Comparison of ENCODE assay signal across 10 cellular contexts in genomic region chr7:1938788-1939433, GRCh38.
DNase-seq lines count a peak whose midpoint lies in the region; ATAC-seq and TF ChIP-seq lines count a peak whose summit lies in the region.
"Had no signal": no experiment of that assay in that cellular context is flagged by ENCODE, and none has a peak within 500 bp of the region (broad histone marks: within the 10 kb centered on the region; RNA-seq: fewer than 3 reads in every experiment).

No MANE protein-coding gene starts in this region.

- H3K27ac ChIP-seq in HL-60 (replicated peaks): peak overlapping the region; percentile 82

- no peak for TF ChIP-seq CTCF in HL-60 (IDR thresholded peaks at IDR 0.05; ENCODE audit: insufficient read depth, low read length)
- TF ChIP-seq CTCF in natural killer cell (IDR thresholded peaks at IDR 0.05): no peak
- TF ChIP-seq CTCF in glutamatergic neuron (IDR thresholded peaks at IDR 0.05; ENCODE audit: partially characterized antibody, unreplicated experiment): no peak

- DNase-seq in Daoy (ENCODE audit: low read depth) (peak; percentile 26), HL-60 (ENCODE audit: low read depth in 1 of 2, low spot score in 1 of 2) (peak; percentile 18 to 63), natural killer cell (peak; percentile 46), GDM1 (lab: John Stamatoyannopoulos, UW) (no peak), glutamatergic neuron (no peak)
- no peak for DNase-seq in activated naive CD8-positive, alpha-beta T cell treated with anti-CD3 and anti-CD28 coated beads, Interleukin-2, amount 50 U/mL, for 24 hours
- DNase-seq: EL, NCI-H510A had no signal

- peak overlapping the region; percentile 14 for H3K27ac Mint-ChIP-seq in activated naive CD8-positive, alpha-beta T cell treated with anti-CD3 and anti-CD28 coated beads, Interleukin-2, amount 50 U/mL, for 24 hours
- H3K27ac Mint-ChIP-seq in natural killer cell: peak overlapping the region; percentile 89 to 94
- H3K27ac Mint-ChIP-seq in glutamatergic neuron (ENCODE audit: unreplicated experiment): no peak overlapping the region

- no peaks in the 10 kb centered on the region for H3K27me3 ChIP-seq in HL-60 (ENCODE audit: insufficient read depth, poor library complexity, severe bottlenecking)

- peaks cover 52% of the 10 kb centered on the region for H3K4me1 Mint-ChIP-seq in activated naive CD8-positive, alpha-beta T cell treated with anti-CD3 and anti-CD28 coated beads, Interleukin-2, amount 50 U/mL, for 24 hours
- H3K4me1 Mint-ChIP-seq in natural killer cell (peaks cover 64 to 70% of the 10 kb centered on the region in 2 donors), glutamatergic neuron (ENCODE audit: low read depth, unreplicated experiment) (peaks cover 13% of the 10 kb centered on the region)

- peak overlapping the region; percentile 54 for H3K4me3 ChIP-seq in HL-60 (replicated peaks; ENCODE audit: insufficient read depth, low read length)

- H3K4me3 Mint-ChIP-seq in activated naive CD8-positive, alpha-beta T cell treated with anti-CD3 and anti-CD28 coated beads, Interleukin-2, amount 50 U/mL, for 24 hours: peak overlapping the region; percentile 74
- H3K4me3 Mint-ChIP-seq in natural killer cell (peak overlapping the region; percentile 92), glutamatergic neuron (ENCODE audit: unreplicated experiment) (no peak overlapping the region)

- ATAC-seq in activated naive CD8-positive, alpha-beta T cell treated with anti-CD3 and anti-CD28 coated beads, Interleukin-2, amount 50 U/mL, for 24 hours: no peak
- ATAC-seq in natural killer cell (peak in 2 of 3 donors; percentile 3 to 4), GM21447 (IDR thresholded peaks at IDR 0.05; ENCODE audit: unreplicated experiment) (no peak), HG03378 (IDR thresholded peaks at IDR 0.05; ENCODE audit: unreplicated experiment) (no peak)

- H3K36me3 Mint-ChIP-seq in activated naive CD8-positive, alpha-beta T cell treated with anti-CD3 and anti-CD28 coated beads, Interleukin-2, amount 50 U/mL, for 24 hours (ENCODE audit: low read depth): peaks cover 14% of the 10 kb centered on the region
- H3K36me3 Mint-ChIP-seq in natural killer cell (no peaks in the 10 kb centered on the region), glutamatergic neuron (ENCODE audit: unreplicated experiment) (peaks cover 16% of the 10 kb centered on the region)

- H3K9me3 Mint-ChIP-seq in activated naive CD8-positive, alpha-beta T cell treated with anti-CD3 and anti-CD28 coated beads, Interleukin-2, amount 50 U/mL, for 24 hours: no peaks in the 10 kb centered on the region
- H3K9me3 Mint-ChIP-seq in natural killer cell: no peaks in the 10 kb centered on the region
- peaks cover 14% of the 10 kb centered on the region for H3K9me3 Mint-ChIP-seq in glutamatergic neuron (ENCODE audit: unreplicated experiment)

- no peaks in the 10 kb centered on the region for H3K27me3 Mint-ChIP-seq in activated naive CD8-positive, alpha-beta T cell treated with anti-CD3 and anti-CD28 coated beads, Interleukin-2, amount 50 U/mL, for 24 hours
- H3K27me3 Mint-ChIP-seq in natural killer cell (ENCODE audit: low read depth in 2 of 2) (peaks cover 0 to 4% of the 10 kb centered on the region in 2 donors), glutamatergic neuron (ENCODE audit: unreplicated experiment) (peaks cover 11% of the 10 kb centered on the region)

- intact Hi-C loops in natural killer cell (cut with micrococcal nuclease): no loop called here

Comparison
In these comparisons a context has a peak if more than half of its experiments do, and no peak if none do; other contexts are left out.
1. DNase-seq: peak in Daoy (single experiment), HL-60 (2 of 2) and natural killer cell (single experiment); none in activated naive CD8-positive, alpha-beta T cell treated with anti-CD3 and anti-CD28 coated beads, Interleukin-2, amount 50 U/mL, for 24 hours (single experiment), GDM1 (single experiment) and glutamatergic neuron (single experiment).
2. ATAC-seq: peak in natural killer cell (2 of 3); none in activated naive CD8-positive, alpha-beta T cell treated with anti-CD3 and anti-CD28 coated beads, Interleukin-2, amount 50 U/mL, for 24 hours (single experiment), GM21447 (single experiment) and HG03378 (single experiment).